Comparison of ENCODE assay signal across 15 cellular contexts in the genomic region with DNA sequence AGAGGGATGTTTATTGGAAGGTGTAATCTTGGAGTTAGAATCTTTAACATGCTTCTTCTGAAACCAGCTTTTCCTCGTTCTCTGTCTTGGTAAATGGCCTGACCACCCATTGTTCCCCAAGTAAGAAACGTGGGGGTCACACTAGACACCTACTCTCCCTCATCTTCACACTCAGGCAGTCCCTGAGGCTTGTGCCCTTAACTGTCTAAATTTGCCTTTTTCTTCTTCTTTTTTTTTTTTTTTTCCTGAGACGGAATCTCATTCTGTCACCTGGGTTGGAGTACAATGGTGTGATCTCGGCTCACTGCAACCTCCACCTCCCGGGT. TPM values are rescaled to one million over a fixed set of nuclear protein-coding genes. Genes with fewer than 3 reads are reported as not detected.
DNase-seq lines count a peak whose midpoint lies in the region; ATAC-seq and TF ChIP-seq lines count a peak whose summit lies in the region.
"Had no signal": no experiment of that assay in that cellular context is flagged by ENCODE, and none has a peak within 500 bp of the region (broad histone marks: within the 10 kb centered on the region; RNA-seq: fewer than 3 reads in every experiment).

No MANE protein-coding gene starts in this region.

- CTCF ChIA-PET in A673 (lab: Charles Lee) = interaction anchor here (0.6 to 2.1 kb wide), 7 partner anchors 12 to 757 kb away, joined by 3 to 44 read pairs (median 5); no protein-coding TSS in a partner anchor
- CTCF ChIA-PET in RWPE1 (lab: Yijun Ruan, JAX) = interaction anchor here (0.5 to 9.0 kb wide), 22 partner anchors 12 to 868 kb away, joined by 3 to 155 read pairs (median 4); no protein-coding TSS in a partner anchor

- H3K27ac Mint-ChIP-seq in CD14-positive monocyte (peak overlapping the region in 1 of 7 donors; percentile 75), glutamatergic neuron (ENCODE audit: unreplicated experiment) (no peak overlapping the region)

- intact Hi-C loops in A673 (cut with micrococcal nuclease; ENCODE audit: unreplicated experiment) = loop anchor here (1.0 to 5.0 kb wide), 2 partner anchors 248 to 273 kb away; no protein-coding TSS in a partner anchor
- intact Hi-C loops in CD14-positive monocyte (cut with micrococcal nuclease) = loop anchor here (2.0 to 5.0 kb wide), 5 partner anchors 76 to 248 kb away; no protein-coding TSS in a partner anchor

- no peaks in the 10 kb centered on the region for H3K36me3 ChIP-seq in A673 (ENCODE audit: insufficient read depth, low read length, poor library complexity, severe bottlenecking)
- H3K36me3 ChIP-seq: gastrocnemius medialis, neural progenitor cell, pancreas, stomach, thyroid gland had no signal

- H3K9me3 Mint-ChIP-seq in CD14-positive monocyte = peaks cover 2 to 9% (median 6%) of the 10 kb centered on the region in 7 donors
- H3K9me3 Mint-ChIP-seq in glutamatergic neuron (ENCODE audit: unreplicated experiment) = peaks cover 10% of the 10 kb centered on the region

- DNase-seq in A673 (ENCODE audit: low spot score) (no peak), CD14-positive monocyte (ENCODE audit: low spot score) (no peak), RWPE1 (ENCODE audit: low spot score) (no peak), glutamatergic neuron (no peak), NCI-H1436 (lab: John Stamatoyannopoulos, UW) (no peak), H4 (ENCODE audit: low spot score) (no peak)
- DNase-seq: activated gamma-delta T cell had no signal

- ATAC-seq in HG03469 (IDR thresholded peaks at IDR 0.05; ENCODE audit: unreplicated experiment) = no peak

- BruUV-seq in A673 (replicated peaks; lab: Mats Ljungman, UMichigan) = no TSS peak

- H3K27me3 Mint-ChIP-seq in CD14-positive monocyte (ENCODE audit: low read depth in 3 of 3) = peaks cover 0 to 6% (median 4%) of the 10 kb centered on the region in 3 donors
- H3K27me3 Mint-ChIP-seq in glutamatergic neuron (ENCODE audit: unreplicated experiment) = peaks cover 2% of the 10 kb centered on the region
- H3K27me3 Mint-ChIP-seq: activated naive CD8-positive, alpha-beta T cell treated with anti-CD3 and anti-CD28 coated beads for 36 hours had no signal

- no peaks in the 10 kb centered on the region for H3K27me3 ChIP-seq in A673 (replicated peaks; ENCODE audit: insufficient read depth, low read depth, low read length, poor library complexity)
- H3K27me3 ChIP-seq: gastrocnemius medialis, pancreas, thyroid gland had no signal

- H3K9me3 ChIP-seq in A673 (ENCODE audit: low read depth, low read length, poor library complexity, severe bottlenecking) = peaks cover 7% of the 10 kb centered on the region
- H3K9me3 ChIP-seq: gastrocnemius medialis, pancreas, thyroid gland had no signal

- peak overlapping the region; percentile 48 for H3K27ac ChIP-seq in A673 (ENCODE audit: low read depth, low read length, poor library complexity, severe bottlenecking)
- no peak overlapping the region for H3K27ac ChIP-seq in RWPE1
- H3K27ac ChIP-seq: gastrocnemius medialis, neural progenitor cell, pancreas, stomach, thyroid gland had no signal

- POLR2A ChIA-PET in A673 (lab: Charles Lee; ENCODE audit: low non-redundant PET) = no interaction called here
- POLR2A ChIA-PET in RWPE1 (lab: Yijun Ruan, JAX; ENCODE audit: low non-redundant PET) = no interaction called here

- H3K36me3 Mint-ChIP-seq in CD14-positive monocyte (peaks cover 5 to 6% of the 10 kb centered on the region in 2 donors), glutamatergic neuron (ENCODE audit: unreplicated experiment) (peaks cover 14% of the 10 kb centered on the region)
- H3K36me3 Mint-ChIP-seq: neural progenitor cell had no signal

- no peak for TF ChIP-seq CTCF in A673 (conservative IDR thresholded peaks at IDR 0.05; ENCODE audit: low read depth, low read length)
- TF ChIP-seq CTCF in CD14-positive monocyte (IDR thresholded peaks at IDR 0.05) = peak; percentile 48
- peak; percentile 70 for TF ChIP-seq CTCF in RWPE1 (conservative IDR thresholded peaks at IDR 0.05; ENCODE audit: low read depth)
- TF ChIP-seq CTCF in glutamatergic neuron (IDR thresholded peaks at IDR 0.05; ENCODE audit: partially characterized antibody, unreplicated experiment) = peak; percentile 44

- H3K4me1 ChIP-seq in A673 (ENCODE audit: insufficient read depth, low read length, poor library complexity, severe bottlenecking) = peaks cover 21% of the 10 kb centered on the region
- H3K4me1 ChIP-seq: gastrocnemius medialis, pancreas had no signal

- H3K4me3 Mint-ChIP-seq in CD14-positive monocyte (no peak overlapping the region), glutamatergic neuron (ENCODE audit: unreplicated experiment) (no peak overlapping the region)

- no peak overlapping the region for H3K4me3 ChIP-seq in A673 (ENCODE audit: low read depth, low read length, poor library complexity, severe bottlenecking)
- H3K4me3 ChIP-seq: gastrocnemius medialis, neural progenitor cell, pancreas, skin epidermis, stomach, thyroid gland had no signal

- H3K4me1 Mint-ChIP-seq in CD14-positive monocyte (peaks cover 66% of the 10 kb centered on the region), glutamatergic neuron (ENCODE audit: low read depth, unreplicated experiment) (peaks cover 25% of the 10 kb centered on the region)

RNA-seq across cellular contexts. Expression of a gene that starts 16.2 kb away (rescaled TPM):
- total RNA-seq in A673 (2021) (23.5 and 26.1 TPM in 2 replicates), glutamatergic neuron (ENCODE audit: unreplicated experiment) (30.2 TPM)
- 1 to 10 TPM; 4.6 to 5.5 TPM for polyA plus RNA-seq in CD14-positive monocyte
- 11.2 and 13.8 TPM in 2 replicates for total RNA-seq in H4 (2014; rRNA removed; shearing (Covaris generic))
